In the genomic region with DNA sequence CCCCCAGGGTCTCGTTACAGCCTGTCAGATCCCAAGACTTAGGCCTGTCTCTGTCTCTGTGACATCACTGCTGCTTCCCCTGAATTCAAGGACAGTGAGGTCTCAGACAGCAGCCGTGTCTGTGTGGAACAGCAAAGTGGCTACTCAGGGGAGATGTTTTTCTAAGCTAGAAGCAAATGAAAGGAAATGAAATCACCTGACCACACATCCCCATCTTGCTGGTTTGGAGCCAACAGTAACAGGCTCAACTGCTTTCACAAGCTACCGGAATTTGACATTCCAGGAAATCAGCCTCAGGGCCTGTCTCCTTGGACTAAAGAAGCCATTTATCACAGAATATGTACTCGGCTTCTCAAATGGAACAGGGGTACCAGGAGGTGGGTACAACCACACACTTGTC, we compare ENCODE assay signal across 10 cellular contexts.
DNase-seq lines count a peak whose midpoint lies in the region; ATAC-seq and TF ChIP-seq lines count a peak whose summit lies in the region.
"Had no signal": no experiment of that assay in that cellular context is flagged by ENCODE, and none has a peak within 500 bp of the region (broad histone marks: within the 10 kb centered on the region; RNA-seq: fewer than 3 reads in every experiment).

No MANE protein-coding gene starts in this region.

- H3K27ac ChIP-seq in layer of hippocampus (ENCODE audit: low read depth, low read length) (peak overlapping the region; percentile 10), upper lobe of right lung (peak overlapping the region; percentile 34)

- no peak for DNase-seq in activated CD8-positive, alpha-beta T cell treated with anti-CD3 and anti-CD28 coated beads, Interleukin-2, amount 10 ng/mL, durations not matched to agents 7 days and 5 days
- DNase-seq in activated CD8-positive, alpha-beta T cell treated with anti-CD3 and anti-CD28 coated beads for 36 hours = no peak
- DNase-seq in brain pericyte (ENCODE audit: low read depth, low spot score) (peak; percentile 53), upper lobe of right lung (no peak), COR-L47 (lab: John Stamatoyannopoulos, UW) (no peak), progenitor cell of endocrine pancreas (ENCODE audit: low spot score, unreplicated experiment) (no peak)
- DNase-seq in stimulated activated naive CD4-positive, alpha-beta T cell treated with Interleukin-2 at 50 U/mL for 16 hours (lab: John Stamatoyannopoulos, UW) = no peak
- DNase-seq: activated CD4-positive, CD25-positive, alpha-beta regulatory T cell; DMS 273 treated with DMSO at 0.1 percent for 48 hours had no signal

- H3K27me3 ChIP-seq in layer of hippocampus (ENCODE audit: control insufficient read depth, insufficient read depth, low read length) = no peaks in the 10 kb centered on the region
- H3K27me3 ChIP-seq in upper lobe of right lung = no peaks in the 10 kb centered on the region

- ATAC-seq in activated CD8-positive, alpha-beta T cell treated with anti-CD3 and anti-CD28 coated beads, Interleukin-2, amount 10 ng/mL, durations not matched to agents 7 days and 5 days = no peak
- ATAC-seq in activated CD8-positive, alpha-beta T cell treated with anti-CD3 and anti-CD28 coated beads for 36 hours = no peak
- ATAC-seq in upper lobe of right lung = peak; percentile 62

- no peak overlapping the region for H3K4me3 ChIP-seq in upper lobe of right lung

- no peak overlapping the region for H3K4me3 Mint-ChIP-seq in activated CD8-positive, alpha-beta T cell treated with anti-CD3 and anti-CD28 coated beads, Interleukin-2, amount 10 ng/mL, durations not matched to agents 7 days and 5 days
- no peak overlapping the region for H3K4me3 Mint-ChIP-seq in activated CD8-positive, alpha-beta T cell treated with anti-CD3 and anti-CD28 coated beads for 36 hours
- no peak overlapping the region for H3K4me3 Mint-ChIP-seq in progenitor cell of endocrine pancreas (ENCODE audit: low read depth)

- peaks cover 5% of the 10 kb centered on the region for H3K36me3 Mint-ChIP-seq in activated CD8-positive, alpha-beta T cell treated with anti-CD3 and anti-CD28 coated beads, Interleukin-2, amount 10 ng/mL, durations not matched to agents 7 days and 5 days (ENCODE audit: low read depth)
- peaks cover 18% of the 10 kb centered on the region for H3K36me3 Mint-ChIP-seq in activated CD8-positive, alpha-beta T cell treated with anti-CD3 and anti-CD28 coated beads for 36 hours (ENCODE audit: low read depth)
- H3K36me3 Mint-ChIP-seq in progenitor cell of endocrine pancreas (ENCODE audit: insufficient read depth) = peaks cover 17% of the 10 kb centered on the region

- H3K4me1 Mint-ChIP-seq in activated CD8-positive, alpha-beta T cell treated with anti-CD3 and anti-CD28 coated beads, Interleukin-2, amount 10 ng/mL, durations not matched to agents 7 days and 5 days (ENCODE audit: low read depth) = peaks cover 10% of the 10 kb centered on the region
- no peaks in the 10 kb centered on the region for H3K4me1 Mint-ChIP-seq in activated CD8-positive, alpha-beta T cell treated with anti-CD3 and anti-CD28 coated beads for 36 hours (ENCODE audit: low read depth)
- H3K4me1 Mint-ChIP-seq in progenitor cell of endocrine pancreas (ENCODE audit: low read depth) = no peaks in the 10 kb centered on the region

- no peaks in the 10 kb centered on the region for H3K9me3 Mint-ChIP-seq in activated CD8-positive, alpha-beta T cell treated with anti-CD3 and anti-CD28 coated beads, Interleukin-2, amount 10 ng/mL, durations not matched to agents 7 days and 5 days (ENCODE audit: insufficient read depth)
- H3K9me3 Mint-ChIP-seq in activated CD8-positive, alpha-beta T cell treated with anti-CD3 and anti-CD28 coated beads for 36 hours = peaks cover 7% of the 10 kb centered on the region
- no peaks in the 10 kb centered on the region for H3K9me3 Mint-ChIP-seq in progenitor cell of endocrine pancreas (ENCODE audit: low read depth)

- H3K9me3 ChIP-seq in upper lobe of right lung = no peaks in the 10 kb centered on the region

- CTCF ChIA-PET in activated CD8-positive, alpha-beta T cell treated with anti-CD3 and anti-CD28 coated beads, Interleukin-2, amount 10 ng/mL, durations not matched to agents 7 days and 5 days (lab: Charles Lee) = interaction anchor here (1.2 kb wide), 1 partner anchor 197 kb away, joined by 4 read pairs; no protein-coding TSS in a partner anchor
- CTCF ChIA-PET in activated CD8-positive, alpha-beta T cell treated with anti-CD3 and anti-CD28 coated beads for 36 hours (lab: Charles Lee) = no interaction called here

- H3K36me3 ChIP-seq in upper lobe of right lung = peaks cover 70% of the 10 kb centered on the region

- intact Hi-C loops in activated CD8-positive, alpha-beta T cell treated with anti-CD3 and anti-CD28 coated beads for 36 hours (cut with micrococcal nuclease) = no loop called here
- intact Hi-C loops in upper lobe of right lung (cut with DNase I) = no loop called here

- peaks cover 13% of the 10 kb centered on the region for H3K4me1 ChIP-seq in upper lobe of right lung

- POLR2A ChIA-PET in activated CD8-positive, alpha-beta T cell treated with anti-CD3 and anti-CD28 coated beads, Interleukin-2, amount 10 ng/mL, durations not matched to agents 7 days and 5 days (lab: Charles Lee) = no interaction called here
- POLR2A ChIA-PET in activated CD8-positive, alpha-beta T cell treated with anti-CD3 and anti-CD28 coated beads for 36 hours (lab: Charles Lee) = interaction anchor here (1.5 kb wide), 1 partner anchor 10 kb away, joined by 3 read pairs; no protein-coding TSS in a partner anchor

- H3K27me3 Mint-ChIP-seq in activated CD8-positive, alpha-beta T cell treated with anti-CD3 and anti-CD28 coated beads, Interleukin-2, amount 10 ng/mL, durations not matched to agents 7 days and 5 days (ENCODE audit: low read depth) = no peaks in the 10 kb centered on the region
- H3K27me3 Mint-ChIP-seq in activated CD8-positive, alpha-beta T cell treated with anti-CD3 and anti-CD28 coated beads for 36 hours = no peaks in the 10 kb centered on the region
- no peaks in the 10 kb centered on the region for H3K27me3 Mint-ChIP-seq in progenitor cell of endocrine pancreas

- TF ChIP-seq CTCF in activated CD8-positive, alpha-beta T cell treated with anti-CD3 and anti-CD28 coated beads for 36 hours (IDR thresholded peaks at IDR 0.05) = no peak
- no peak for TF ChIP-seq CTCF in upper lobe of right lung (IDR thresholded peaks at IDR 0.05)
- TF ChIP-seq CTCF in progenitor cell of endocrine pancreas (IDR thresholded peaks at IDR 0.05; ENCODE audit: unreplicated experiment) = no peak

- peak overlapping the region; percentile 54 for H3K27ac Mint-ChIP-seq in activated CD8-positive, alpha-beta T cell treated with anti-CD3 and anti-CD28 coated beads, Interleukin-2, amount 10 ng/mL, durations not matched to agents 7 days and 5 days
- no peak overlapping the region for H3K27ac Mint-ChIP-seq in activated CD8-positive, alpha-beta T cell treated with anti-CD3 and anti-CD28 coated beads for 36 hours
- no peak overlapping the region for H3K27ac Mint-ChIP-seq in progenitor cell of endocrine pancreas
